ENCODE assay signal across 17 cellular contexts in genomic region chr3:89411211-89411610, GRCh38.
"Had no signal": no experiment of that assay in that cellular context is flagged by ENCODE, and none has a peak within 500 bp of the region (broad histone marks: within the 10 kb centered on the region; RNA-seq: fewer than 3 reads in every experiment).

No MANE protein-coding gene starts in this region.

- DNase-seq: colonic mucosa; dermis blood vessel endothelial cell; erythroblast; foreskin keratinocyte; mammary epithelial cell; mucosa of descending colon; naive thymus-derived CD8-positive, alpha-beta T cell; occipital lobe; stimulated activated naive CD4-positive, alpha-beta T cell; stomach; substantia nigra; transverse colon had no signal

- H3K4me1 ChIP-seq: colonic mucosa, foreskin keratinocyte, parathyroid adenoma, prostate gland, stomach, transverse colon had no signal

- H3K9me3 ChIP-seq: colonic mucosa, mucosa of descending colon, prostate gland, stomach, thoracic aorta, transverse colon had no signal

- H3K36me3 ChIP-seq: colonic mucosa, prostate gland, stomach, thoracic aorta, transverse colon had no signal

- H3K27me3 ChIP-seq: colonic mucosa, hepatocyte, stomach, transverse colon had no signal

- H3K27ac ChIP-seq: colonic mucosa, foreskin keratinocyte, hepatocyte, parathyroid adenoma, prostate gland, skin epidermis, stomach, thoracic aorta, transverse colon had no signal

- H3K4me2 ChIP-seq: hepatocyte had no signal

- H2AFZ ChIP-seq: hepatocyte, parathyroid adenoma had no signal

- H3K79me2 ChIP-seq: hepatocyte, parathyroid adenoma had no signal

- H3K4me3 ChIP-seq: colonic mucosa, hepatocyte, mucosa of descending colon, prostate gland, skin epidermis, stomach, thoracic aorta, transverse colon had no signal
